8 cellular contexts compared by ENCODE assay signal in the genomic region with DNA sequence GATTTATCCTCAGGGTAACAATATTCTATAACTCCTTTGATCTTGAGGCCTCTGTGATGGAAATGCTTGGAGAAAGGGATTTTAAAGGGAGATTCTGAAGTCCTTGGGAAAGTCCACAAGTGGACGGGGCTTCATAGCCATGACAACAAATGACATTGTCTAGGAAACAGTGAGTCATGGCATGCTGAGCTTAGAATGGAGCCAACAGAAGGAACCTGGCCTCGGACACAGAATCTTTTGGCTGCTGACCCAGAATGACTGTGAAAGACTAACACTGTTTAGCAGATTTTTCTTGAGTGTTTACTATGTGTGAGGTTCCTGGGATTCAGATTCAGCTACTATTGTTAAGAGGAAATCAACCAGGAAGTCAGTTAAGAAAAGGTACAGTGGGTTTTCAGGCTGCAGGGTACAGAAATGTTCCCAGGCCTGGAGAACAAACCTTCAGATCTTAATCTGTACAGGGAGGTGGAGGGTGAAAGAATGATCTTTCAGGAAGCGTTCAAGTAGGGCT. TPM values are rescaled to one million over a fixed set of nuclear protein-coding genes. Genes with fewer than 3 reads are reported as not detected.
DNase-seq lines count a peak whose midpoint lies in the region; ATAC-seq, FAIRE-seq and TF ChIP-seq lines count a peak whose summit lies in the region.
"Had no signal": no experiment of that assay in that cellular context is flagged by ENCODE, and none has a peak within 500 bp of the region (broad histone marks: within the 10 kb centered on the region; RNA-seq: fewer than 3 reads in every experiment).

No MANE protein-coding gene starts in this region.

- H3K4me1 ChIP-seq in colonic mucosa, result peaks cover 5% of the 10 kb centered on the region
- peaks cover 10% of the 10 kb centered on the region; the same call in 1 of the 2 replicates for H3K4me1 ChIP-seq in HepG2 (ENCODE audit: insufficient read depth, low read length)
- H3K4me1 ChIP-seq in upper lobe of right lung, result peaks cover 14% of the 10 kb centered on the region

- intact Hi-C loops in colonic mucosa (cut with DNase I), result no loop called here
- intact Hi-C loops in HepG2 (cut with micrococcal nuclease; ENCODE audit: unreplicated experiment), result no loop called here
- intact Hi-C loops in upper lobe of right lung (cut with DNase I), result no loop called here
- intact Hi-C loops in CD14-positive monocyte (cut with micrococcal nuclease), result no loop called here

- no peak for FAIRE-seq in HepG2 (lab: Jason Lieb, UNC)

- H3K4me1 Mint-ChIP-seq in CD14-positive monocyte, result no peaks in the 10 kb centered on the region

- BruUV-seq in HepG2 (replicated peaks; lab: Mats Ljungman, UMichigan), result no TSS peak

- H3K36me3 ChIP-seq in MG63, result no peaks in the 10 kb centered on the region
- no peaks in the 10 kb centered on the region for H3K36me3 ChIP-seq in colonic mucosa
- H3K36me3 ChIP-seq in HepG2 (replicated peaks in 1 of 2; ENCODE audit: control insufficient read depth in 1 of 2, insufficient read depth in 2 of 2, low read length in 2 of 2), result no peaks in the 10 kb centered on the region
- H3K36me3 ChIP-seq in upper lobe of right lung, result no peaks in the 10 kb centered on the region

- WGBS in HepG2 (ENCODE audit: low lambda C conversion rate), result 16% methylated on average over 3 of the region's 3 CpGs

- H3K4me2 ChIP-seq in HepG2 (ENCODE audit: low read depth, low read length), result 0 out of 2 replicates have a peak overlapping the region, but pooled peaks have one; percentile 8

- no peaks in the 10 kb centered on the region for H3K79me2 ChIP-seq in HepG2 (ENCODE audit: insufficient read depth, low read length)

- H3K9ac ChIP-seq in colonic mucosa (ENCODE audit: low read depth in 2 of 2, low read length in 2 of 2) (peak overlapping the region in 1 of 2 donors; percentile 14), HepG2 (ENCODE audit: insufficient read depth, low read depth, low read length) (no peak overlapping the region)

- H2AFZ ChIP-seq in HepG2 (ENCODE audit: low read length), result no peak overlapping the region

- H3K27me3 ChIP-seq in MG63 (no peaks in the 10 kb centered on the region), colonic mucosa (no peaks in the 10 kb centered on the region), HepG2 (ENCODE audit: control insufficient read depth in 1 of 2, insufficient read depth in 2 of 2, low read length in 2 of 2) (no peaks in the 10 kb centered on the region; a peak in 1 of 5 replicates), upper lobe of right lung (no peaks in the 10 kb centered on the region)

- peak overlapping the region; percentile 56 for H3K27ac ChIP-seq in colonic mucosa
- no peak overlapping the region for H3K27ac ChIP-seq in HepG2 (ENCODE audit: extremely low read length, insufficient read depth, low read length)
- peak overlapping the region; percentile 80 for H3K27ac ChIP-seq in upper lobe of right lung

- H3K9me3 ChIP-seq in MG63 (no peaks in the 10 kb centered on the region), colonic mucosa (no peaks in the 10 kb centered on the region), HepG2 (ENCODE audit: low read length) (no peaks in the 10 kb centered on the region), upper lobe of right lung (no peaks in the 10 kb centered on the region)

- peak; percentile 75 for DNase-seq in MG63
- peak; percentile 64 for DNase-seq in colonic mucosa
- DNase-seq in HepG2 (ENCODE audit: low spot score), result peak; percentile 40
- DNase-seq in upper lobe of right lung, result peak; percentile 64
- DNase-seq in CD14-positive monocyte (ENCODE audit: low spot score), result no peak
- DNase-seq in NCI-H1694 (lab: John Stamatoyannopoulos, UW), result no peak
- DNase-seq: Karpas-422 had no signal

- POLR2A ChIA-PET in HepG2 (lab: Yijun Ruan, JAX), result interaction anchor here (1.1 kb wide), 1 partner anchor 41 kb away, joined by 3 read pairs; a partner anchor contains a TSS

- TF ChIP-seq CTCF in colonic mucosa (IDR thresholded peaks at IDR 0.05), result no peak
- no peak for TF ChIP-seq CTCF in HepG2 (CRISPR knock-in tag; IDR thresholded peaks at IDR 0.05)
- no peak for TF ChIP-seq CTCF in upper lobe of right lung (IDR thresholded peaks at IDR 0.05)
- TF ChIP-seq CTCF in CD14-positive monocyte (IDR thresholded peaks at IDR 0.05), result no peak

- H3K36me3 Mint-ChIP-seq in CD14-positive monocyte, result peaks cover 0 to under 1% of the 10 kb centered on the region in 2 donors

- no peak for TF ChIP-seq RAD21 in HepG2 (CRISPR knock-in tag; IDR thresholded peaks at IDR 0.05)

- no peak overlapping the region for H3K4me3 Mint-ChIP-seq in CD14-positive monocyte

- no peak for TF ChIP-seq POLR2A in HepG2 (IDR thresholded peaks at IDR 0.05; ENCODE audit: insufficient read depth in 1 of 2, low read depth in 2 of 2, low read length in 2 of 2)

- CTCF ChIA-PET in HepG2 (lab: Yijun Ruan, JAX; ENCODE audit: low intra/inter-chr PET ratio, low total read pairs), result no interaction called here

- H4K20me1 ChIP-seq in HepG2 (ENCODE audit: insufficient read depth, low read length), result no peaks in the 10 kb centered on the region

- TF ChIP-seq EP300 in HepG2 (IDR thresholded peaks at IDR 0.05; ENCODE audit: low read depth in 2 of 2, low read length in 2 of 2) (no peak), HepG2 (CRISPR knock-in tag; IDR thresholded peaks at IDR 0.05; ENCODE audit: borderline replicate concordance) (no peak)

- H3K27ac Mint-ChIP-seq in CD14-positive monocyte, result no peak overlapping the region

- peaks cover 0 to 2% (median 0%) of the 10 kb centered on the region in 3 donors for H3K27me3 Mint-ChIP-seq in CD14-positive monocyte (ENCODE audit: low read depth in 3 of 3)

- H3K9me3 Mint-ChIP-seq in CD14-positive monocyte, result peaks cover 0 to 5% (median 3%) of the 10 kb centered on the region in 7 donors

- H3K4me3 ChIP-seq in MG63 (no peak overlapping the region), colonic mucosa (no peak overlapping the region), HepG2 (replicated peaks in 1 of 3; ENCODE audit: insufficient read depth in 1 of 3, low read depth in 2 of 3, low read length in 3 of 3) (no peak overlapping the region), upper lobe of right lung (no peak overlapping the region)

- ATAC-seq in HepG2 (peak; percentile 43; the same call in 2 of the 3 replicates), upper lobe of right lung (peak; percentile 89), HG03571 (IDR thresholded peaks at IDR 0.05; ENCODE audit: unreplicated experiment) (no peak)

- in situ Hi-C loops in HepG2 (cut with HindIII; ENCODE audit: extremely low pct_ligation_motif_present, low pct_unique_long_range_greater_than_20kb), result no loop called here

RNA-seq across cellular contexts. Expression of a gene that starts 18.1 kb away (rescaled TPM):
- not detected in 2 replicates for total RNA-seq in MG63 (2014; rRNA removed; shearing (Covaris generic); ENCODE audit: low replicate concordance)
- total RNA-seq in colonic mucosa, result 1 to 10 TPM; 7.5 TPM
- 0.44 and 0.97 TPM in 2 replicates for total RNA-seq in HepG2 (2016; rRNA removed; fragmentation: Illumina TruSeq; extraction: Trizol)
- 1.3 and 1.6 TPM in 2 replicates for total RNA-seq in HepG2 (2016; cell fraction: cytosol; rRNA removed; fragmentation: Illumina TruSeq; extraction: Trizol; ENCODE audit: low read depth)
- 0.15 and 0.76 TPM in 2 replicates for total RNA-seq in HepG2 (2016; cell fraction: insoluble cytoplasmic fraction; rRNA removed; fragmentation: Illumina TruSeq; extraction: Trizol)
- total RNA-seq in HepG2 (2016; cell fraction: membrane; rRNA removed; fragmentation: Illumina TruSeq; extraction: Trizol), result 0.90 and 1.0 TPM in 2 replicates
- total RNA-seq in HepG2 (2016; cell fraction: nucleus; rRNA removed; fragmentation: Illumina TruSeq; extraction: Trizol), result 1.6 and 1.9 TPM in 2 replicates
- polyA plus RNA-seq in HepG2 (2011; rRNA removed), result not detected in 2 replicates
- polyA plus RNA-seq in HepG2 (2011; cell fraction: cytosol; rRNA removed), result 0.06 TPM in 1 of 2 replicates, not detected in the other
- 0.33 and 0.56 TPM in 2 replicates for polyA plus RNA-seq in HepG2 (2011; cell fraction: nucleus; rRNA removed)
- polyA plus RNA-seq in HepG2 (2012), result not detected in 2 replicates
- polyA plus RNA-seq in HepG2 (2016; cell fraction: cytosol; fragmentation: Illumina TruSeq; extraction: Trizol; ENCODE audit: low read depth), result 0.14 and 0.32 TPM in 2 replicates
- 0.40 and 0.66 TPM in 2 replicates for polyA plus RNA-seq in HepG2 (2016; cell fraction: insoluble cytoplasmic fraction; fragmentation: Illumina TruSeq; extraction: Trizol; ENCODE audit: low read depth)
- polyA plus RNA-seq in HepG2 (2016; cell fraction: membrane; fragmentation: Illumina TruSeq; extraction: Trizol; ENCODE audit: low read depth), result 0.21 and 0.46 TPM in 2 replicates
- 3.8 and 4.3 TPM in 2 replicates for polyA plus RNA-seq in HepG2 (2016; cell fraction: nucleus; fragmentation: Illumina TruSeq; extraction: Trizol; ENCODE audit: insufficient read depth, low read depth)
- 5.7 TPM in 1 of 2 replicates, not detected in the other for polyA minus RNA-seq in HepG2 (2011; rRNA and poly(A)+ RNA removed; ENCODE audit: low replicate concordance)
- polyA minus RNA-seq in HepG2 (2011; cell fraction: cytosol; rRNA and poly(A)+ RNA removed), result not detected in 2 replicates
- not detected in 2 replicates for polyA minus RNA-seq in HepG2 (2011; cell fraction: nucleus; rRNA and poly(A)+ RNA removed)
- total RNA-seq in upper lobe of right lung, result 51.9 TPM
- polyA plus RNA-seq in CD14-positive monocyte, result 10 to 100 TPM; 13.9 to 18.5 TPM

RNA-seq across cellular contexts. Expression of a gene that starts 40.8 kb away (rescaled TPM):
- total RNA-seq in MG63 (2014; rRNA removed; shearing (Covaris generic); ENCODE audit: low replicate concordance), result 6.7 and 21.3 TPM in 2 replicates
- total RNA-seq in colonic mucosa (10 to 100 TPM in 1 of 2 donors, 1 to 10 TPM in 1; 9.5 to 12.6 TPM), HepG2 (2016; rRNA removed; fragmentation: Illumina TruSeq; extraction: Trizol) (11.2 and 14.9 TPM in 2 replicates), upper lobe of right lung (14.1 TPM)
- 36.2 and 41.6 TPM in 2 replicates for total RNA-seq in HepG2 (2016; cell fraction: cytosol; rRNA removed; fragmentation: Illumina TruSeq; extraction: Trizol; ENCODE audit: low read depth)
- total RNA-seq in HepG2 (2016; cell fraction: insoluble cytoplasmic fraction; rRNA removed; fragmentation: Illumina TruSeq; extraction: Trizol), result 10.3 and 13.4 TPM in 2 replicates
- total RNA-seq in HepG2 (2016; cell fraction: membrane; rRNA removed; fragmentation: Illumina TruSeq; extraction: Trizol), result 23.7 and 23.8 TPM in 2 replicates
- 29.5 and 31.0 TPM in 2 replicates for total RNA-seq in HepG2 (2016; cell fraction: nucleus; rRNA removed; fragmentation: Illumina TruSeq; extraction: Trizol)
- polyA plus RNA-seq in HepG2 (2011; rRNA removed) (8.0 and 10.5 TPM in 2 replicates), CD14-positive monocyte (1 to 10 TPM; 4.8 to 7.0 TPM)
- 2.9 and 4.8 TPM in 2 replicates for polyA plus RNA-seq in HepG2 (2011; cell fraction: cytosol; rRNA removed)
- 5.4 and 7.8 TPM in 2 replicates for polyA plus RNA-seq in HepG2 (2011; cell fraction: nucleus; rRNA removed)
- 7.8 and 8.7 TPM in 2 replicates for polyA plus RNA-seq in HepG2 (2012)
- 17.5 and 27.6 TPM in 2 replicates for polyA plus RNA-seq in HepG2 (2016; cell fraction: cytosol; fragmentation: Illumina TruSeq; extraction: Trizol; ENCODE audit: low read depth)
- 18.4 and 19.3 TPM in 2 replicates for polyA plus RNA-seq in HepG2 (2016; cell fraction: insoluble cytoplasmic fraction; fragmentation: Illumina TruSeq; extraction: Trizol; ENCODE audit: low read depth)
- polyA plus RNA-seq in HepG2 (2016; cell fraction: membrane; fragmentation: Illumina TruSeq; extraction: Trizol; ENCODE audit: low read depth), result 20.0 and 23.5 TPM in 2 replicates
- polyA plus RNA-seq in HepG2 (2016; cell fraction: nucleus; fragmentation: Illumina TruSeq; extraction: Trizol; ENCODE audit: insufficient read depth, low read depth), result 21.6 and 22.3 TPM in 2 replicates
- polyA minus RNA-seq in HepG2 (2011; rRNA and poly(A)+ RNA removed; ENCODE audit: low replicate concordance), result 5.1 and 6.2 TPM in 2 replicates
- polyA minus RNA-seq in HepG2 (2011; cell fraction: cytosol; rRNA and poly(A)+ RNA removed), result 3.6 and 4.0 TPM in 2 replicates
- 48.3 and 57.2 TPM in 2 replicates for polyA minus RNA-seq in HepG2 (2011; cell fraction: nucleus; rRNA and poly(A)+ RNA removed)

Comparison
In these comparisons a context has a peak if more than half of its experiments do, and no peak if none do; other contexts are left out.
1. DNase-seq: peak in MG63 (single experiment), colonic mucosa (single experiment), HepG2 (single experiment) and upper lobe of right lung (single experiment); none in CD14-positive monocyte (single experiment) and NCI-H1694 (single experiment).